In the genomic region with DNA sequence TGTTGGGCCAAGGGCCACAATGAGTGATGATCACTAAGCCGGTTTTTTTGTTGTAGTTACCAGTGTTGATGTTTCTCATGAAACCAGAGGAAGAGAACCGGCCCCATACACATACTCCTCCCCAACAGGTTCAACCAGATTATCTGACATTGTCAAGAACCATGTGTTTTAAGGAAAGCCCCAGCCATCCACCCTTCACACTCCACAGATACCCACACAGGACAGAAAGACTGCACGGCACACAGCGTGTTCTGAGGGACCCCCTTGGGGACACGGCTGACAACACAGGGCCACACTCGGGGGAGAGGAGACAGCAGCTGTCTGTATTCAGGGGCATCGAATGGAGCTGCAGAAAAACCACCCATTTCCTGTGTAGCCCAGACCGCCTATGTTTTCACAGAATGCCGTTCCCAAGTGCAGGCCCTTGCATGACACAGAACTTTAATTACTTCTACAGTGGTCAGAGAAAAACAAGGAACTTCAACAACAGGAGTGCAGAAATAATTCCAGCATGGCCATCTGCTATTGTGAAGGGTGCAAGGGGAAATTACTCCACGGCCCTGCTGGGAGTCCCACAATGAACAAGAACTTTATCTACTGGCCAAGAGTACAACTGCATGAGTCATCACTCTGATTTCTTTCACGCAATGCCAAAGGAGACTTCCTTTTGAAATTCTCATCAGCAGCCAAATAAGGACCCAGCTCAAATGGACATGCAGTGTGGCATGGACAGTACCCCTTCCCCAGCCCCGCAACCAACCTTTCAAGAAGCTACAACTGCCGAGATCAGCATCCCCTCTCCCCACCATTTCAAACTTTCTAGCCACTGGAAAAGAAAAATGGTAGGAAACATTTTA, we compare ENCODE assay signal across 1 cellular context.
A peak's percentile ranks its signal among the peaks of the same experiment; 100 is the strongest.
TF ChIP-seq lines count a peak whose summit lies in the region.

No MANE protein-coding gene starts in this region.

TF ChIP-seq in K562, 482 proteins besides CTCF, POLR2A, EP300 and RAD21 (continued from another document and continues in another):
- TF ChIP-seq, protein P1, sequence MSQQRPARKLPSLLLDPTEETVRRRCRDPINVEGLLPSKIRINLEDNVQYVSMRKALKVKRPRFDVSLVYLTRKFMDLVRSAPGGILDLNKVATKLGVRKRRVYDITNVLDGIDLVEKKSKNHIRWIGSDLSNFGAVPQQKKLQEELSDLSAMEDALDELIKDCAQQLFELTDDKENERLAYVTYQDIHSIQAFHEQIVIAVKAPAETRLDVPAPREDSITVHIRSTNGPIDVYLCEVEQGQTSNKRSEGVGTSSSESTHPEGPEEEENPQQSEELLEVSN (IDR thresholded peaks at IDR 0.05; ENCODE audit: borderline replicate concordance in 1 of 2, extremely low read depth in 1 of 2, insufficient read depth in 1 of 2, insufficient read length in 1 of 2, low read depth in 1 of 2, low read length in 1 of 2, poor library complexity in 1 of 2, severe bottlenecking in 1 of 2) = peak in 1 of 2 experiments; percentile 10
- TF ChIP-seq CXXC5 (CRISPR knock-in tag; IDR thresholded peaks at IDR 0.05) = peak; percentile 70
- TF ChIP-seq ZNF41 (CRISPR knock-in tag; conservative IDR thresholded peaks at IDR 0.05) = no peak
- TF ChIP-seq DPF2 (IDR thresholded peaks at IDR 0.05) = peak; percentile 80
- TF ChIP-seq JUN (IDR thresholded peaks at IDR 0.05; ENCODE audit: borderline replicate concordance, low read depth, low read length) = peak; percentile 89
- no peak for TF ChIP-seq JUN (CRISPR knock-in tag; IDR thresholded peaks at IDR 0.05; ENCODE audit: borderline replicate concordance)
- TF ChIP-seq, protein P2, sequence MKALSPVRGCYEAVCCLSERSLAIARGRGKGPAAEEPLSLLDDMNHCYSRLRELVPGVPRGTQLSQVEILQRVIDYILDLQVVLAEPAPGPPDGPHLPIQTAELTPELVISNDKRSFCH (CRISPR knock-in tag; IDR thresholded peaks at IDR 0.05) = no peak
- TF ChIP-seq, protein P2 (tag; IDR thresholded peaks at IDR 0.05) = no peak
- peak; percentile 62 for TF ChIP-seq MAFK (IDR thresholded peaks at IDR 0.05; ENCODE audit: low read length)
- TF ChIP-seq TCF7 (IDR thresholded peaks at IDR 0.05; ENCODE audit: borderline replicate concordance) = no peak
- TF ChIP-seq, protein P3, sequence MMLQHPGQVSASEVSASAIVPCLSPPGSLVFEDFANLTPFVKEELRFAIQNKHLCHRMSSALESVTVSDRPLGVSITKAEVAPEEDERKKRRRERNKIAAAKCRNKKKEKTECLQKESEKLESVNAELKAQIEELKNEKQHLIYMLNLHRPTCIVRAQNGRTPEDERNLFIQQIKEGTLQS (IDR thresholded peaks at IDR 0.05) = peak; percentile 98
- TF ChIP-seq, protein P3 (CRISPR knock-in tag; conservative IDR thresholded peaks at IDR 0.05) = peak; percentile 66; the same call in 1 of the 2 replicates
- no peak for TF ChIP-seq KLF6 (CRISPR knock-in tag; IDR thresholded peaks at IDR 0.05; ENCODE audit: borderline replicate concordance)
- no peak for TF ChIP-seq NR2C2 (CRISPR knock-in tag; IDR thresholded peaks at IDR 0.05)
- 0 out of 2 replicates have a peak, but pooled peaks have one; percentile 20 for TF ChIP-seq NR2C2 (tag; IDR thresholded peaks at IDR 0.05)
- TF ChIP-seq MYNN (IDR thresholded peaks at IDR 0.05) = 0 out of 2 replicates have a peak, but pooled peaks have one; percentile 50
- no peak for TF ChIP-seq MYNN (CRISPR knock-in tag; IDR thresholded peaks at IDR 0.05)
- TF ChIP-seq, protein P4, sequence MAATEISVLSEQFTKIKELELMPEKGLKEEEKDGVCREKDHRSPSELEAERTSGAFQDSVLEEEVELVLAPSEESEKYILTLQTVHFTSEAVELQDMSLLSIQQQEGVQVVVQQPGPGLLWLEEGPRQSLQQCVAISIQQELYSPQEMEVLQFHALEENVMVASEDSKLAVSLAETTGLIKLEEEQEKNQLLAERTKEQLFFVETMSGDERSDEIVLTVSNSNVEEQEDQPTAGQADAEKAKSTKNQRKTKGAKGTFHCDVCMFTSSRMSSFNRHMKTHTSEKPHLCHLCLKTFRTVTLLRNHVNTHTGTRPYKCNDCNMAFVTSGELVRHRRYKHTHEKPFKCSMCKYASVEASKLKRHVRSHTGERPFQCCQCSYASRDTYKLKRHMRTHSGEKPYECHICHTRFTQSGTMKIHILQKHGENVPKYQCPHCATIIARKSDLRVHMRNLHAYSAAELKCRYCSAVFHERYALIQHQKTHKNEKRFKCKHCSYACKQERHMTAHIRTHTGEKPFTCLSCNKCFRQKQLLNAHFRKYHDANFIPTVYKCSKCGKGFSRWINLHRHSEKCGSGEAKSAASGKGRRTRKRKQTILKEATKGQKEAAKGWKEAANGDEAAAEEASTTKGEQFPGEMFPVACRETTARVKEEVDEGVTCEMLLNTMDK (IDR thresholded peaks at IDR 0.05; ENCODE audit: borderline replicate concordance, insufficient read depth, low read depth, low read length, poor library complexity, severe bottlenecking) = no peak
- TF ChIP-seq ZNF436 (CRISPR knock-in tag; IDR thresholded peaks at IDR 0.05) = no peak
- no peak for TF ChIP-seq SAFB (IDR thresholded peaks at IDR 0.05; ENCODE audit: borderline replicate concordance, low read depth, low read length)
- TF ChIP-seq, protein P5, sequence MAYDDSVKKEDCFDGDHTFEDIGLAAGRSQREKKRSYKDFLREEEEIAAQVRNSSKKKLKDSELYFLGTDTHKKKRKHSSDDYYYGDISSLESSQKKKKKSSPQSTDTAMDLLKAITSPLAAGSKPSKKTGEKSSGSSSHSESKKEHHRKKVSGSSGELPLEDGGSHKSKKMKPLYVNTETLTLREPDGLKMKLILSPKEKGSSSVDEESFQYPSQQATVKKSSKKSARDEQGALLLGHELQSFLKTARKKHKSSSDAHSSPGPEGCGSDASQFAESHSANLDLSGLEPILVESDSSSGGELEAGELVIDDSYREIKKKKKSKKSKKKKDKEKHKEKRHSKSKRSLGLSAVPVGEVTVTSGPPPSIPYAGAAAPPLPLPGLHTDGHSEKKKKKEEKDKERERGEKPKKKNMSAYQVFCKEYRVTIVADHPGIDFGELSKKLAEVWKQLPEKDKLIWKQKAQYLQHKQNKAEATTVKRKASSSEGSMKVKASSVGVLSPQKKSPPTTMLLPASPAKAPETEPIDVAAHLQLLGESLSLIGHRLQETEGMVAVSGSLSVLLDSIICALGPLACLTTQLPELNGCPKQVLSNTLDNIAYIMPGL (CRISPR knock-in tag; IDR thresholded peaks at IDR 0.05) = no peak
- TF ChIP-seq PHF21A (IDR thresholded peaks at IDR 0.05; ENCODE audit: borderline replicate concordance, low read depth) = peak; percentile 87; the same call in 1 of the 2 replicates
- peak; percentile 99 for TF ChIP-seq JUND (IDR thresholded peaks at IDR 0.05; ENCODE audit: borderline replicate concordance, low read depth, low read length)
- TF ChIP-seq JUND (tag; IDR thresholded peaks at IDR 0.05; ENCODE audit: borderline replicate concordance, low read depth, low read length) = peak; percentile 99
- TF ChIP-seq, protein P6, sequence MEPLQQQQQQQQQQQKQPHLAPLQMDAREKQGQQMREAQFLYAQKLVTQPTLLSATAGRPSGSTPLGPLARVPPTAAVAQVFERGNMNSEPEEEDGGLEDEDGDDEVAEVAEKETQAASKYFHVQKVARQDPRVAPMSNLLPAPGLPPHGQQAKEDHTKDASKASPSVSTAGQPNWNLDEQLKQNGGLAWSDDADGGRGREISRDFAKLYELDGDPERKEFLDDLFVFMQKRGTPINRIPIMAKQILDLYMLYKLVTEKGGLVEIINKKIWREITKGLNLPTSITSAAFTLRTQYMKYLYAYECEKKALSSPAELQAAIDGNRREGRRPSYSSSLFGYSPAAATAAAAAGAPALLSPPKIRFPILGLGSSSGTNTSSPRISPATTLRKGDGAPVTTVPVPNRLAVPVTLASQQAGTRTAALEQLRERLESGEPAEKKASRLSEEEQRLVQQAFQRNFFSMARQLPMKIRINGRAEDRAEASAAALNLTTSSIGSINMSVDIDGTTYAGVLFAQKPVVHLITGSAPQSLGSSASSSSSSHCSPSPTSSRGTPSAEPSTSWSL (CRISPR knock-in tag; IDR thresholded peaks at IDR 0.05; ENCODE audit: borderline replicate concordance) = no peak
- no peak for TF ChIP-seq TCF3 (CRISPR knock-in tag; IDR thresholded peaks at IDR 0.05)
- no peak for TF ChIP-seq DIDO1 (tag; IDR thresholded peaks at IDR 0.05; ENCODE audit: low read depth)
- TF ChIP-seq STAT5B (CRISPR knock-in tag; IDR thresholded peaks at IDR 0.05) = no peak
- no peak for TF ChIP-seq SREBF2 (CRISPR knock-in tag; IDR thresholded peaks at IDR 0.05)
- no peak for TF ChIP-seq HNRNPUL1 (IDR thresholded peaks at IDR 0.05; ENCODE audit: low read length)
- TF ChIP-seq RCOR1 (IDR thresholded peaks at IDR 0.05; ENCODE audit: borderline replicate concordance in 1 of 2, low read depth in 2 of 2, low read length in 2 of 2) = peak in 1 of 2 experiments; percentile 97; a peak in 3 of 4 replicates
- TF ChIP-seq ARID1B (IDR thresholded peaks at IDR 0.05) = peak; percentile 78
- TF ChIP-seq, protein P7, sequence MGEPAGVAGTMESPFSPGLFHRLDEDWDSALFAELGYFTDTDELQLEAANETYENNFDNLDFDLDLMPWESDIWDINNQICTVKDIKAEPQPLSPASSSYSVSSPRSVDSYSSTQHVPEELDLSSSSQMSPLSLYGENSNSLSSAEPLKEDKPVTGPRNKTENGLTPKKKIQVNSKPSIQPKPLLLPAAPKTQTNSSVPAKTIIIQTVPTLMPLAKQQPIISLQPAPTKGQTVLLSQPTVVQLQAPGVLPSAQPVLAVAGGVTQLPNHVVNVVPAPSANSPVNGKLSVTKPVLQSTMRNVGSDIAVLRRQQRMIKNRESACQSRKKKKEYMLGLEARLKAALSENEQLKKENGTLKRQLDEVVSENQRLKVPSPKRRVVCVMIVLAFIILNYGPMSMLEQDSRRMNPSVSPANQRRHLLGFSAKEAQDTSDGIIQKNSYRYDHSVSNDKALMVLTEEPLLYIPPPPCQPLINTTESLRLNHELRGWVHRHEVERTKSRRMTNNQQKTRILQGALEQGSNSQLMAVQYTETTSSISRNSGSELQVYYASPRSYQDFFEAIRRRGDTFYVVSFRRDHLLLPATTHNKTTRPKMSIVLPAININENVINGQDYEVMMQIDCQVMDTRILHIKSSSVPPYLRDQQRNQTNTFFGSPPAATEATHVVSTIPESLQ (CRISPR knock-in tag; IDR thresholded peaks at IDR 0.05) = no peak
- TF ChIP-seq NEUROD1 (IDR thresholded peaks at IDR 0.05; ENCODE audit: borderline replicate concordance, low read depth, low read length, partially characterized antibody) = no peak
- no peak for TF ChIP-seq SLC30A9 (CRISPR knock-in tag; IDR thresholded peaks at IDR 0.05)
- TF ChIP-seq SOX6 (IDR thresholded peaks at IDR 0.05) = peak; percentile 40
- 0 out of 4 replicates have a peak, but pooled peaks have one; percentile 11 to 59 for TF ChIP-seq TEAD1 (CRISPR knock-in tag; IDR thresholded peaks at IDR 0.05)
- peak; percentile 73 for TF ChIP-seq SMARCA4 (IDR thresholded peaks at IDR 0.05)
- TF ChIP-seq POLR2G (IDR thresholded peaks at IDR 0.05; ENCODE audit: low read depth, low read length) = no peak
- peak; percentile 52; the same call in 1 of the 2 replicates for TF ChIP-seq MAFF (IDR thresholded peaks at IDR 0.05; ENCODE audit: low read length)
- TF ChIP-seq, protein P8, sequence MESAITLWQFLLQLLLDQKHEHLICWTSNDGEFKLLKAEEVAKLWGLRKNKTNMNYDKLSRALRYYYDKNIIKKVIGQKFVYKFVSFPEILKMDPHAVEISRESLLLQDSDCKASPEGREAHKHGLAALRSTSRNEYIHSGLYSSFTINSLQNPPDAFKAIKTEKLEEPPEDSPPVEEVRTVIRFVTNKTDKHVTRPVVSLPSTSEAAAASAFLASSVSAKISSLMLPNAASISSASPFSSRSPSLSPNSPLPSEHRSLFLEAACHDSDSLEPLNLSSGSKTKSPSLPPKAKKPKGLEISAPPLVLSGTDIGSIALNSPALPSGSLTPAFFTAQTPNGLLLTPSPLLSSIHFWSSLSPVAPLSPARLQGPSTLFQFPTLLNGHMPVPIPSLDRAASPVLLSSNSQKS (CRISPR knock-in tag; IDR thresholded peaks at IDR 0.05) = no peak
- TF ChIP-seq, protein P9, sequence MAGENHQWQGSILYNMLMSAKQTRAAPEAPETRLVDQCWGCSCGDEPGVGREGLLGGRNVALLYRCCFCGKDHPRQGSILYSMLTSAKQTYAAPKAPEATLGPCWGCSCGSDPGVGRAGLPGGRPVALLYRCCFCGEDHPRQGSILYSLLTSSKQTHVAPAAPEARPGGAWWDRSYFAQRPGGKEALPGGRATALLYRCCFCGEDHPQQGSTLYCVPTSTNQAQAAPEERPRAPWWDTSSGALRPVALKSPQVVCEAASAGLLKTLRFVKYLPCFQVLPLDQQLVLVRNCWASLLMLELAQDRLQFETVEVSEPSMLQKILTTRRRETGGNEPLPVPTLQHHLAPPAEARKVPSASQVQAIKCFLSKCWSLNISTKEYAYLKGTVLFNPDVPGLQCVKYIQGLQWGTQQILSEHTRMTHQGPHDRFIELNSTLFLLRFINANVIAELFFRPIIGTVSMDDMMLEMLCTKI (IDR thresholded peaks at IDR 0.05; ENCODE audit: partially characterized antibody) = no peak
- TF ChIP-seq, protein P10, sequence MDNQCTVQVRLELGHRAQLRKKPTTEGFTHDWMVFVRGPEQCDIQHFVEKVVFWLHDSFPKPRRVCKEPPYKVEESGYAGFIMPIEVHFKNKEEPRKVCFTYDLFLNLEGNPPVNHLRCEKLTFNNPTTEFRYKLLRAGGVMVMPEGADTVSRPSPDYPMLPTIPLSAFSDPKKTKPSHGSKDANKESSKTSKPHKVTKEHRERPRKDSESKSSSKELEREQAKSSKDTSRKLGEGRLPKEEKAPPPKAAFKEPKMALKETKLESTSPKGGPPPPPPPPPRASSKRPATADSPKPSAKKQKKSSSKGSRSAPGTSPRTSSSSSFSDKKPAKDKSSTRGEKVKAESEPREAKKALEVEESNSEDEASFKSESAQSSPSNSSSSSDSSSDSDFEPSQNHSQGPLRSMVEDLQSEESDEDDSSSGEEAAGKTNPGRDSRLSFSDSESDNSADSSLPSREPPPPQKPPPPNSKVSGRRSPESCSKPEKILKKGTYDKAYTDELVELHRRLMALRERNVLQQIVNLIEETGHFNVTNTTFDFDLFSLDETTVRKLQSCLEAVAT (IDR thresholded peaks at IDR 0.05) = peak; percentile 16 to 52; a peak in 1 of 4 replicates
- TF ChIP-seq NFE2 (IDR thresholded peaks at IDR 0.05; ENCODE audit: low read depth) = peak; percentile 87
- no peak for TF ChIP-seq HNRNPK (IDR thresholded peaks at IDR 0.05; ENCODE audit: low read depth, low read length, poor library complexity, severe bottlenecking)
- TF ChIP-seq, protein P11, sequence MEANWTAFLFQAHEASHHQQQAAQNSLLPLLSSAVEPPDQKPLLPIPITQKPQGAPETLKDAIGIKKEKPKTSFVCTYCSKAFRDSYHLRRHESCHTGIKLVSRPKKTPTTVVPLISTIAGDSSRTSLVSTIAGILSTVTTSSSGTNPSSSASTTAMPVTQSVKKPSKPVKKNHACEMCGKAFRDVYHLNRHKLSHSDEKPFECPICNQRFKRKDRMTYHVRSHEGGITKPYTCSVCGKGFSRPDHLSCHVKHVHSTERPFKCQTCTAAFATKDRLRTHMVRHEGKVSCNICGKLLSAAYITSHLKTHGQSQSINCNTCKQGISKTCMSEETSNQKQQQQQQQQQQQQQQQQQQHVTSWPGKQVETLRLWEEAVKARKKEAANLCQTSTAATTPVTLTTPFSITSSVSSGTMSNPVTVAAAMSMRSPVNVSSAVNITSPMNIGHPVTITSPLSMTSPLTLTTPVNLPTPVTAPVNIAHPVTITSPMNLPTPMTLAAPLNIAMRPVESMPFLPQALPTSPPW (CRISPR knock-in tag; IDR thresholded peaks at IDR 0.05) = peak; percentile 27; the same call in 1 of the 2 replicates
- TF ChIP-seq ZNF77 (CRISPR knock-in tag; IDR thresholded peaks at IDR 0.05) = no peak
